Comparison of ENCODE assay signal across 1 cellular context in the genomic region with DNA sequence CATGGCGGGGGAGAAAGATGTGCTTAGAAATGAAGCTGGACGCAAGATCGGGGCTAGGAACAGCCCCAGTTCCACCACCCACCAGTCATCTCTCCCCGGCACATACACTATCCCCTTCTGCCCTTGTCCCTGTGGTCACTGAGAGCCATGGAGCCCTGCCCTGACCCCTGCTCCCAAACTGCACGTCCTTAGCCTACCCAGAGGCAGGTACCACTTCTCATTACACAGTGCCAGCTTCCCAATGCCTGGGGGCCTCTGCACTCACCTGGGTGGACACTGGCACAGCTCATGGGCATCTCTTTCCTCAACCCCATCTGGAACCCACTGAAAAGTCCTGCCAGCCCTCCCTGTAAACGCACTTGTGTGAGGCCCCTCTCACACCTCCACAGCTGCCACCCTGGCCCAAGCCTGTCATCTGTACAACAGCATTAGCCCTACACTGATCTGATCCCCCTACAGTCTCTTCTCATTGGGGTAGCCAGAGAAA.
TF ChIP-seq lines count a peak whose summit lies in the region.

No MANE protein-coding gene starts in this region.

TF ChIP-seq in HepG2, 621 proteins besides CTCF, POLR2A, EP300 and RAD21 (continued from another document):
- TF ChIP-seq, protein P1, sequence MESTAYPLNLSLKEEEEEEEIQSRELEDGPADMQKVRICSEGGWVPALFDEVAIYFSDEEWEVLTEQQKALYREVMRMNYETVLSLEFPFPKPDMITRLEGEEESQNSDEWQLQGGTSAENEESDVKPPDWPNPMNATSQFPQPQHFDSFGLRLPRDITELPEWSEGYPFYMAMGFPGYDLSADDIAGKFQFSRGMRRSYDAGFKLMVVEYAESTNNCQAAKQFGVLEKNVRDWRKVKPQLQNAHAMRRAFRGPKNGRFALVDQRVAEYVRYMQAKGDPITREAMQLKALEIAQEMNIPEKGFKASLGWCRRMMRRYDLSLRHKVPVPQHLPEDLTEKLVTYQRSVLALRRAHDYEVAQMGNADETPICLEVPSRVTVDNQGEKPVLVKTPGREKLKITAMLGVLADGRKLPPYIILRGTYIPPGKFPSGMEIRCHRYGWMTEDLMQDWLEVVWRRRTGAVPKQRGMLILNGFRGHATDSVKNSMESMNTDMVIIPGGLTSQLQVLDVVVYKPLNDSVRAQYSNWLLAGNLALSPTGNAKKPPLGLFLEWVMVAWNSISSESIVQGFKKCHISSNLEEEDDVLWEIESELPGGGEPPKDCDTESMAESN (CRISPR knock-in tag; conservative IDR thresholded peaks at IDR 0.05), result no peak
- TF ChIP-seq, protein P2, sequence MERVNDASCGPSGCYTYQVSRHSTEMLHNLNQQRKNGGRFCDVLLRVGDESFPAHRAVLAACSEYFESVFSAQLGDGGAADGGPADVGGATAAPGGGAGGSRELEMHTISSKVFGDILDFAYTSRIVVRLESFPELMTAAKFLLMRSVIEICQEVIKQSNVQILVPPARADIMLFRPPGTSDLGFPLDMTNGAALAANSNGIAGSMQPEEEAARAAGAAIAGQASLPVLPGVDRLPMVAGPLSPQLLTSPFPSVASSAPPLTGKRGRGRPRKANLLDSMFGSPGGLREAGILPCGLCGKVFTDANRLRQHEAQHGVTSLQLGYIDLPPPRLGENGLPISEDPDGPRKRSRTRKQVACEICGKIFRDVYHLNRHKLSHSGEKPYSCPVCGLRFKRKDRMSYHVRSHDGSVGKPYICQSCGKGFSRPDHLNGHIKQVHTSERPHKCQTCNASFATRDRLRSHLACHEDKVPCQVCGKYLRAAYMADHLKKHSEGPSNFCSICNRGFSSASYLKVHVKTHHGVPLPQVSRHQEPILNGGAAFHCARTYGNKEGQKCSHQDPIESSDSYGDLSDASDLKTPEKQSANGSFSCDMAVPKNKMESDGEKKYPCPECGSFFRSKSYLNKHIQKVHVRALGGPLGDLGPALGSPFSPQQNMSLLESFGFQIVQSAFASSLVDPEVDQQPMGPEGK (CRISPR knock-in tag; IDR thresholded peaks at IDR 0.05), result no peak
- TF ChIP-seq ZBTB42 (CRISPR knock-in tag; IDR thresholded peaks at IDR 0.05), result no peak
- no peak for TF ChIP-seq ZNF432 (CRISPR knock-in tag; IDR thresholded peaks at IDR 0.05; ENCODE audit: borderline replicate concordance)
- no peak for TF ChIP-seq KDM3A (CRISPR knock-in tag; IDR thresholded peaks at IDR 0.05; ENCODE audit: low read depth)
- TF ChIP-seq AGO1 (IDR thresholded peaks at IDR 0.05; ENCODE audit: low read depth, low read length, poor library complexity, severe bottlenecking), result no peak
- no peak for TF ChIP-seq MTF2 (CRISPR knock-in tag; IDR thresholded peaks at IDR 0.05; ENCODE audit: borderline replicate concordance)
